ENCODE assay signal across 30 cellular contexts in the genomic region with DNA sequence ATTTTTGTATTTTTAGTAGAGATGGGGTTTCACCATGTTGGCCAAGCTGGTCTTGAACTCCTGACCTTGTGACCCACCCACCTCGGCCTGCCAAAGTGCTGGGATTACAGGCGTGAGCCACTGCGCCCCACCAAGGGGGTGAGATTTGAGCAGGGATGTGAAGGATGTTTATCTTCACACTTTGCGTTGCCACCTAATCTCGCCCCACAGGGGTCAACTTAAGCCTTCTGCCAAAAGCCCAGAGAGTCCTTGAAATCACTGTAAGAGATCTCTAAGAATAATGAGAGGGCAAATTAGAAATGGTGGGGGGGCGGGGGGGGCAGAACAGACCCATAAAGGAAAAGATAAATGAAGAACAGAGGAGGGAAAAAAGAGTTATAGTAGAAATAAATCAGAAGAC.
"Had no signal": no experiment of that assay in that cellular context is flagged by ENCODE, and none has a peak within 500 bp of the region (broad histone marks: within the 10 kb centered on the region; RNA-seq: fewer than 3 reads in every experiment).

No MANE protein-coding gene starts in this region.

- H3K4me1 ChIP-seq: pancreas, prostate gland, sigmoid colon, tibial artery had no signal

- H3K27ac ChIP-seq: brain microvascular endothelial cell, foreskin keratinocyte, VCaP had no signal

- ATAC-seq: activated T-cell treated with anti-CD3 and anti-CD28 coated beads, Interleukin-2, amount 50 U/mL, for 72 hours; stimulated activated naive B cell treated with anti-CD40 and anti-IgM and Interleukin-4, amounts not matched to agents 10 μg/mL and 1 μg/mL and 100 μg/mL, for 72 hours had no signal

- H3K4me3 ChIP-seq: esophagus muscularis mucosa, left lung, lower lobe of right lung, pancreas, prostate gland, sigmoid colon, stomach, suprapubic skin, tibial artery had no signal

- H3K36me3 ChIP-seq: brain microvascular endothelial cell, esophagus muscularis mucosa, left lung, lower lobe of right lung, pancreas, prostate gland, sigmoid colon, stomach, suprapubic skin, tibial artery had no signal

- H3K4me3 Mint-ChIP-seq: activated naive CD4-positive, alpha-beta T cell treated with anti-CD3 and anti-CD28 coated beads, Interleukin-2, amount 10 ng/mL, durations not matched to agents 7 days and 5 days; neural crest cell; stimulated activated naive B cell treated with anti-CD40 and anti-IgM and Interleukin-4, amounts not matched to agents 10 μg/mL and 1 μg/mL and 100 μg/mL, for 72 hours had no signal

- H3K27ac Mint-ChIP-seq: stimulated activated naive B cell treated with anti-CD40 and anti-IgM and Interleukin-4, amounts not matched to agents 10 μg/mL and 1 μg/mL and 100 μg/mL, for 72 hours had no signal

- H3K36me3 Mint-ChIP-seq: activated naive CD8-positive, alpha-beta T cell treated with anti-CD3 and anti-CD28 coated beads, Interleukin-2, amount 10 ng/mL, durations not matched to agents 7 days and 5 days; stimulated activated naive B cell treated with anti-CD40 and anti-IgM and Interleukin-4, amounts not matched to agents 10 μg/mL and 1 μg/mL and 100 μg/mL, for 72 hours had no signal

- DNase-seq: activated CD4-positive, alpha-beta T cell treated with anti-CD3 and anti-CD28 coated beads for 4 hours; activated CD4-positive, alpha-beta T cell treated with anti-CD3 and anti-CD28 coated beads, Interleukin-2, amount 50 U/mL, for 4 hours; activated gamma-delta T cell; activated naive CD4-positive, alpha-beta T cell treated with anti-CD3 and anti-CD28 coated beads, Interleukin-2, amount 10 ng/mL, durations not matched to agents 7 days and 5 days; activated naive CD8-positive, alpha-beta T cell treated with anti-CD3 and anti-CD28 coated beads, Interleukin-2, amount 10 ng/mL, durations not matched to agents 7 days and 5 days; activated T-cell treated with anti-CD3 and anti-CD28 coated beads for 4 hours; activated T-cell treated with anti-CD3 and anti-CD28 coated beads, Interleukin-2, amount 50 U/mL, for 72 hours; brain microvascular endothelial cell; caudate nucleus; foreskin keratinocyte; glutamatergic neuron; left lung; lower lobe of right lung; nucleus accumbens; pancreas; retina; sigmoid colon; small intestine; stimulated activated CD4-positive, alpha-beta T cell treated with anti-CD3 and anti-CD28 coated beads, Interleukin-1b, Interleukin-23, amount 100 ng/mL, for 48 hours; stimulated activated CD4-positive, alpha-beta T cell treated with anti-CD3 and anti-CD28 coated beads, Interleukin-4, amount 100 ng/mL, for 4 hours; stimulated activated CD8-positive, alpha-beta memory T cell treated with anti-CD3 and anti-CD28 coated beads, Interleukin-4, amount 100 ng/mL, for 48 hours; stimulated activated naive B cell treated with anti-CD40 and anti-IgM and Interleukin-4, amounts not matched to agents 10 μg/mL and 1 μg/mL and 100 μg/mL, for 72 hours; stomach; T-helper 9 cell; tibial artery had no signal

- H3K27me3 ChIP-seq: brain microvascular endothelial cell, esophagus muscularis mucosa, foreskin keratinocyte, left lung, pancreas, sigmoid colon, stomach, suprapubic skin, tibial artery had no signal

- H3K9me3 ChIP-seq: left lung, lower lobe of right lung, pancreas, prostate gland, suprapubic skin, tibial artery had no signal
